In the genomic region with DNA sequence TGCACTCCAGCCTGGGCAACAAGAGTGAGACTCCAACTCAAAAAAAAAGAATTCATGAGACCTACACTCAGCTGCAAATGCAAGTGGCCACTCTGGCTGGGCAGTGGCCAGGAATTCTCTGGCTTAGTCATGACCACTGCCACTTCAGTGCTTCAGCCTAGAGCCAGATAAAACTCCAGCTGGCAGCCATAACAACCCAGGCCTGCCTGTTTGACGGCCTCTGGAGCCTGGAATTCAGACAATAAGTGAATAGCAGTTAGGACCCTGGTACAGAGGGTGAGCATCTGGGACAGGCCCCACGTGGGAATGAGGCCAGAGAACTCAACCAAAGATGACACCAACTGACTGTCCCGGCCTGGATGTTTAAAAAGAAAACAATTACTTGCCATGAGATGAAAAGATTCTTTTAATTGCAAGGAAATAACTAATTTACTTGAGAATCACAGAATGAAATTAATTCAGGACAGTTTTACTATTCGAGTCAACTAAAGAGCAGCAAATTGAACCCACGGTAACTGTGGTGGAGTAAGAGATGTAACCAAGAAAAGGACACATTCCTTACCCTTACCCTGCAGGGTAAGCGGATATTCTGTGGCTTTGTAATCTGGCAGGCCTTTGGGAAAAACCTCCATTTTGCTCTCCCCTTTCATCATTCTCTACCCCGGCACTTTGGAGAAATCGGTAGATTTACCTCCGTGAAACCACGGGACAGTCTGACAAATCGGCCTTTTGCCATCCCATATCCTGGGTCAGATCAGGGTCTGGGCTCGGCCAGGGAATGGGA, we compare ENCODE assay signal across 9 cellular contexts. TPM values are rescaled to one million over a fixed set of nuclear protein-coding genes. Genes with fewer than 3 reads are reported as not detected.
DNase-seq lines count a peak whose midpoint lies in the region; ATAC-seq and TF ChIP-seq lines count a peak whose summit lies in the region.
"Had no signal": no experiment of that assay in that cellular context is flagged by ENCODE, and none has a peak within 500 bp of the region (broad histone marks: within the 10 kb centered on the region; RNA-seq: fewer than 3 reads in every experiment).

No MANE protein-coding gene starts in this region.

- ATAC-seq in heart left ventricle = peak; percentile 79 to 87 (median 84)
- peak; percentile 85 to 90 (median 86) for ATAC-seq in psoas muscle
- ATAC-seq in activated T-cell treated with anti-CD3 and anti-CD28 coated beads, Interleukin-2, amount 50 U/mL, for 72 hours (replicated peaks in 1 of 2) = no peak
- no peak for ATAC-seq in HG02610 (IDR thresholded peaks at IDR 0.05; ENCODE audit: unreplicated experiment)

- H4K5ac ChIP-seq in mesendoderm (ENCODE audit: low read length) = no peak overlapping the region

- peaks cover 0 to 2% of the 10 kb centered on the region in 2 donors for H3K36me3 Mint-ChIP-seq in activated T-cell treated with anti-CD3 and anti-CD28 coated beads, Interleukin-2, amount 50 U/mL, for 72 hours (ENCODE audit: insufficient read depth in 2 of 2)

- 78 to 84% (median 82%) methylated on average over 12 of the region's 12 CpGs for WGBS in heart left ventricle, 4 donors
- 45 to 74% (median 48%) methylated on average over 12 of the region's 12 CpGs for WGBS in psoas muscle, 3 donors
- WGBS in mesendoderm (ENCODE audit: extremely low coverage, insufficient coverage, low lambda C conversion rate) = no CpG with 5 or more reads among the region's 12 CpGs

- H3K4me1 ChIP-seq in heart left ventricle (peaks cover 0 to 36% (median 13%) of the 10 kb centered on the region in 12 donors), psoas muscle (peaks cover 18% of the 10 kb centered on the region), mesendoderm (ENCODE audit: control insufficient read depth, low read depth, low read length) (no peaks in the 10 kb centered on the region)

- H2BK5ac ChIP-seq in mesendoderm (ENCODE audit: low read length) = no peak overlapping the region

- no peaks in the 10 kb centered on the region for H3K79me2 ChIP-seq in mesendoderm (ENCODE audit: control insufficient read depth, insufficient read depth, low read length)

- no peak overlapping the region for H3K4ac ChIP-seq in mesendoderm (ENCODE audit: low read depth, low read length)

- H2BK120ac ChIP-seq in mesendoderm (ENCODE audit: low read depth, low read length) = no peak overlapping the region

- no peak overlapping the region for H2BK15ac ChIP-seq in mesendoderm (replicated peaks; ENCODE audit: low read depth)

- TF ChIP-seq POLR2A in heart left ventricle (IDR thresholded peaks at IDR 0.05) = no peak

- no peaks in the 10 kb centered on the region for H3K27me3 ChIP-seq in heart left ventricle
- H3K27me3 ChIP-seq in psoas muscle (ENCODE audit: insufficient read depth in 3 of 3, low read length in 2 of 3) = no peaks in the 10 kb centered on the region
- H3K27me3 ChIP-seq in mesendoderm (ENCODE audit: insufficient read depth, low read length, poor library complexity) = no peaks in the 10 kb centered on the region

- no peak overlapping the region for H4K8ac ChIP-seq in mesendoderm (ENCODE audit: low read depth, low read length)

- H3K27ac ChIP-seq in angular gyrus (ENCODE audit: low read depth, low read length) = peak overlapping the region; percentile 53
- peak overlapping the region; percentile 34 to 84 (median 64) for H3K27ac ChIP-seq in heart left ventricle
- H3K27ac ChIP-seq in psoas muscle = peak overlapping the region; percentile 77
- no peak overlapping the region for H3K27ac ChIP-seq in mesendoderm (ENCODE audit: low read depth, low read length)

- H3K9me3 Mint-ChIP-seq in activated T-cell treated with anti-CD3 and anti-CD28 coated beads, Interleukin-2, amount 50 U/mL, for 72 hours = no peaks in the 10 kb centered on the region

- intact Hi-C loops in heart left ventricle (cut with DNase I) (no loop called here), psoas muscle (cut with DNase I) (no loop called here)

- TF ChIP-seq CTCF in heart left ventricle (IDR thresholded peaks at IDR 0.05) (no peak), psoas muscle (IDR thresholded peaks at IDR 0.05) (no peak)

- H3K23ac ChIP-seq in mesendoderm (ENCODE audit: low read length) = no peak overlapping the region

- H3K18ac ChIP-seq in mesendoderm (ENCODE audit: low read length) = no peak overlapping the region

- no peak overlapping the region for H3K9ac ChIP-seq in mesendoderm (ENCODE audit: low read length)

- H3K56ac ChIP-seq in mesendoderm (ENCODE audit: low read length) = no peak overlapping the region

- no peaks in the 10 kb centered on the region for H3K4me1 Mint-ChIP-seq in activated T-cell treated with anti-CD3 and anti-CD28 coated beads, Interleukin-2, amount 50 U/mL, for 72 hours (ENCODE audit: low read depth)

- no peak overlapping the region for H2AK5ac ChIP-seq in mesendoderm (ENCODE audit: low read length)

- H3K27me3 Mint-ChIP-seq in activated T-cell treated with anti-CD3 and anti-CD28 coated beads, Interleukin-2, amount 50 U/mL, for 72 hours (ENCODE audit: low read depth) = no peaks in the 10 kb centered on the region

- no peak overlapping the region for H3K4me2 ChIP-seq in mesendoderm (ENCODE audit: low read length)

- H3K27ac Mint-ChIP-seq in activated T-cell treated with anti-CD3 and anti-CD28 coated beads, Interleukin-2, amount 50 U/mL, for 72 hours = no peak overlapping the region

- no peaks in the 10 kb centered on the region for H3K9me3 ChIP-seq in heart left ventricle
- no peaks in the 10 kb centered on the region for H3K9me3 ChIP-seq in psoas muscle

- no peaks in the 10 kb centered on the region for H3K79me1 ChIP-seq in mesendoderm (ENCODE audit: low read length)

- no peak overlapping the region for H3K4me3 Mint-ChIP-seq in activated T-cell treated with anti-CD3 and anti-CD28 coated beads, Interleukin-2, amount 50 U/mL, for 72 hours

- DNase-seq in Daoy (ENCODE audit: low read depth) = peak; percentile 80
- peak; percentile 65 to 86 (median 79) for DNase-seq in heart left ventricle
- DNase-seq in psoas muscle = peak; percentile 75 to 84
- no peak for DNase-seq in mesendoderm
- DNase-seq in activated T-cell treated with anti-CD3 and anti-CD28 coated beads, Interleukin-2, amount 50 U/mL, for 72 hours = no peak
- DNase-seq in HuH-7 (ENCODE audit: low spot score) = no peak
- DNase-seq: activated CD4-positive, CD25-positive, alpha-beta regulatory T cell treated with anti-CD3 and anti-CD28 coated beads, Interleukin-2, amount 50 U/mL, for 72 hours had no signal

- H3K4me3 ChIP-seq in heart left ventricle (no peak overlapping the region), psoas muscle (no peak overlapping the region), mesendoderm (ENCODE audit: low read length) (no peak overlapping the region)

- H3K36me3 ChIP-seq in heart left ventricle (peaks cover 0 to 96% (median 94%) of the 10 kb centered on the region in 9 donors), psoas muscle (ENCODE audit: insufficient read depth in 1 of 2, low read depth in 1 of 2) (peaks cover 2 to 88% of the 10 kb centered on the region in 2 donors), mesendoderm (ENCODE audit: control insufficient read depth, insufficient read depth, low read length) (peaks cover 15% of the 10 kb centered on the region)

RNA-seq across cellular contexts. Expression of gene RCC1L, which starts 18.7 kb away (rescaled TPM):
- total RNA-seq in Daoy (2014; rRNA removed; shearing (Covaris generic)) = 62.6 and 65.1 TPM in 2 replicates
- 10 to 100 TPM; 36.5 to 54.1 (median 47.9) TPM for total RNA-seq in heart left ventricle
- 10 to 100 TPM; 41.0 to 43.7 TPM for polyA plus RNA-seq in heart left ventricle
- 10 to 100 TPM; 67.7 to 77.1 (median 72.1) TPM for total RNA-seq in psoas muscle
- polyA plus RNA-seq in psoas muscle = 100 to 1,000 TPM in 1 of 3 donors, 10 to 100 TPM in 2; 52.3 to 123 (median 70.2) TPM
- 28.5 TPM for polyA plus RNA-seq in mesendoderm (2013, experiment 1 of 2)
- 28.3 TPM for polyA plus RNA-seq in mesendoderm (2013, experiment 2 of 2)
- total RNA-seq in activated T-cell treated with anti-CD3 and anti-CD28 coated beads, Interleukin-2, amount 50 U/mL, for 72 hours = 10 to 100 TPM; 42.3 to 43.2 TPM

RNA-seq across cellular contexts. Expression of gene GTF2IRD2B, which starts 37.5 kb away (rescaled TPM):
- 10.7 and 12.7 TPM in 2 replicates for total RNA-seq in Daoy (2014; rRNA removed; shearing (Covaris generic))
- total RNA-seq in heart left ventricle (10 to 100 TPM; 22.5 to 65.9 (median 36.7) TPM), psoas muscle (10 to 100 TPM; 26.7 to 50.1 (median 38.6) TPM)
- polyA plus RNA-seq in heart left ventricle (10 to 100 TPM; 11.0 to 19.5 TPM), psoas muscle (10 to 100 TPM; 11.1 to 16.2 (median 14.4) TPM)
- polyA plus RNA-seq in mesendoderm (2013, experiment 1 of 2) = 6.5 TPM
- 4.9 TPM for polyA plus RNA-seq in mesendoderm (2013, experiment 2 of 2)
- total RNA-seq in activated T-cell treated with anti-CD3 and anti-CD28 coated beads, Interleukin-2, amount 50 U/mL, for 72 hours = 10 to 100 TPM; 12.9 to 13.3 TPM

Comparison
In these comparisons a context has a peak if more than half of its experiments do, and no peak if none do; other contexts are left out.
1. DNase-seq: peak in Daoy (single experiment), heart left ventricle (5 of 5) and psoas muscle (2 of 2); none in mesendoderm (single experiment), activated T-cell treated with anti-CD3 and anti-CD28 coated beads, Interleukin-2, amount 50 U/mL, for 72 hours (0 of 2) and HuH-7 (single experiment).
2. ATAC-seq: peak in heart left ventricle (4 of 4) and psoas muscle (4 of 4); none in activated T-cell treated with anti-CD3 and anti-CD28 coated beads, Interleukin-2, amount 50 U/mL, for 72 hours (0 of 2) and HG02610 (single experiment).